In the genomic region with DNA sequence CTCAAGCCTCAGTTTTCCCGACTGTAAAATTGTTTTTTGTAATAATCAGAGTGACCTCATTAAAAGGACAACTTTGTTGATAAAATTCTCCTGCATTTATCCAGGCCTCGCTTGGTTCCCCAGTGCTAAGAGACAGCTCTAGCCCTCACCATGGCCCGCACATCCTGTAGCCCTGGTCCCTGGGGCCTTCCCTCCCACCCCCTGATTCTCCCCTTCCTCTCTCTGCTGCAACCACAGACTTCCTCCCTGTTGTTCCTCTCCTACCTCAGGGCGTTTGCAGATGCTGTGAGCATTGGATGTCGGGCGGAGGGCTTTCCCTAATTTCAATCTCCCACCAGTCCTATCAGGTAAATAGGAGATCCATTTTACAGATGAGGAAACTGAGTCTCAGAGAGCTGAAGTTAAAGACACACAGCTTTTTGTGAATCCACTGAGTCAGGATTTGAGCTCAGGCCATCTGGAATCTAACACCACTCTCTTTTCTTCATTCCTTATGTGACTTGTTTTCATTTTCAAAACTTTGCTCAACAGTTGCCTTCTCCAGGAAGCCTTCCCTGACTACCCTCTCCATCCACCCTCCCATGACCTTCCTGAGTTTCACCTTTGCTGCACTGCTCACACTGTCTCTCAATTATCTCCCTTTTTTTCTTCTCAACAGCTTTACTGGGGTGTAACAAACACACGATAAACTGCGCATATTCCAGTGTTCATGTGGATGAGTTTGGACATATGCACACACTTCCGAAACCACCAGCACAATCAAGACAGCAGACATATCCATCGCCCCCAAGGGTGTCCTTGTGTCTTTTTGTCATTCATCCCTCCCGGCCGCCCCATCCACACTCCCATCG, we compare ENCODE assay signal across 1 cellular context.
TF ChIP-seq lines count a peak whose summit lies in the region.

No MANE protein-coding gene starts in this region.

TF ChIP-seq in GM12878, 131 proteins besides CTCF, POLR2A, EP300 and RAD21 (continued from another document):
- TF ChIP-seq NRF1 (conservative IDR thresholded peaks at IDR 0.05; ENCODE audit: low read depth, low read length) (no peak), NR2F1 (conservative IDR thresholded peaks at IDR 0.05) (no peak), ZSCAN29 (IDR thresholded peaks at IDR 0.05) (no peak), CHD2 (IDR thresholded peaks at IDR 0.05; ENCODE audit: borderline replicate concordance, low read depth, low read length) (no peak)
- TF ChIP-seq, protein P1, sequence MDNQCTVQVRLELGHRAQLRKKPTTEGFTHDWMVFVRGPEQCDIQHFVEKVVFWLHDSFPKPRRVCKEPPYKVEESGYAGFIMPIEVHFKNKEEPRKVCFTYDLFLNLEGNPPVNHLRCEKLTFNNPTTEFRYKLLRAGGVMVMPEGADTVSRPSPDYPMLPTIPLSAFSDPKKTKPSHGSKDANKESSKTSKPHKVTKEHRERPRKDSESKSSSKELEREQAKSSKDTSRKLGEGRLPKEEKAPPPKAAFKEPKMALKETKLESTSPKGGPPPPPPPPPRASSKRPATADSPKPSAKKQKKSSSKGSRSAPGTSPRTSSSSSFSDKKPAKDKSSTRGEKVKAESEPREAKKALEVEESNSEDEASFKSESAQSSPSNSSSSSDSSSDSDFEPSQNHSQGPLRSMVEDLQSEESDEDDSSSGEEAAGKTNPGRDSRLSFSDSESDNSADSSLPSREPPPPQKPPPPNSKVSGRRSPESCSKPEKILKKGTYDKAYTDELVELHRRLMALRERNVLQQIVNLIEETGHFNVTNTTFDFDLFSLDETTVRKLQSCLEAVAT (IDR thresholded peaks at IDR 0.05): no peak
TF ChIP-seq in GM12878: peak in this region for 0.
